Comparison of ENCODE assay signal across 18 cellular contexts in the genomic region with DNA sequence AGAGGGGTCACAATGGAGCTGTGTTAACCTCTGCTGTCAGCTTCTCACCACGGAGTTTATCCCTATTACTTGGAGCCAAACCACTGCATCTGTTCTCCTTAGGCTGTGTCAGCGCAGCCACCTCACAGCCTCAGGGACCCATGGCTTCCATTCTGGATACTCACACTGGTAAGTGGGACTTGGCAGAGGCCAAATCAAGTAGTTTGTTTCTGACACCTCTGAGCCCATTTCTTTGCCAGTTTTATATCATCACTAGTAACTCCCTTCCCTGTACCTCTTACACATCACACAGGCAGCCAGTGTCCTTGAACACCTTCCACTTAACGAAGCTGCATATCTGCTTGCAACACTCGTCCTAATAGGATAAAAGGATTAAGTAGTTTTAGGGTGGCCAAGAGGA. TPM values are rescaled to one million over a fixed set of nuclear protein-coding genes. Genes with fewer than 3 reads are reported as not detected.
"Had no signal": no experiment of that assay in that cellular context is flagged by ENCODE, and none has a peak within 500 bp of the region (broad histone marks: within the 10 kb centered on the region; RNA-seq: fewer than 3 reads in every experiment).

No MANE protein-coding gene starts in this region.

RNA-seq across cellular contexts. Expression of a gene that starts 58.9 kb away (rescaled TPM):
- total RNA-seq: activated B cell treated with CpG ODN at 0.5 μM for 24 hours; activated CD4-positive, alpha-beta memory T cell treated with anti-CD3 and anti-CD28 coated beads for 36 hours; activated CD4-positive, alpha-beta T cell treated with anti-CD3 and anti-CD28 coated beads, Interleukin-2, amount 10 ng/mL, durations not matched to agents 24 days and 14 days; activated CD8-positive, alpha-beta memory T cell treated with anti-CD3 and anti-CD28 coated beads for 36 hours; activated CD8-positive, alpha-beta T cell treated with anti-CD3 and anti-CD28 coated beads for 36 hours; activated naive CD4-positive, alpha-beta T cell treated with anti-CD3 and anti-CD28 coated beads for 36 hours; activated naive CD4-positive, alpha-beta T cell treated with anti-CD3 and anti-CD28 coated beads, Interleukin-2, amount 50 U/mL, for 72 hours; activated naive CD8-positive, alpha-beta T cell treated with anti-CD3 and anti-CD28 coated beads for 36 hours; activated T-cell treated with anti-CD3 and anti-CD28 coated beads, Interleukin-2, amount 50 U/mL, for 4 hours; activated T-cell treated with anti-CD3 and anti-CD28 coated beads, Interleukin-2, amount 50 U/mL, for 72 hours; activated T-helper 1 cell treated with anti-CD3 and anti-CD28 coated beads, Interleukin-12 subunit alpha, Interleukin-12 subunit beta, Interleukin-2, Interleukin-4 antibody, amounts not matched to agents 30 ng/mL and 10 ng/mL and 1 ng/mL, durations not matched to agents 14 hours and 24 hours and 36 hours; activated T-helper 17 cell treated with anti-CD3 and anti-CD28 coated beads, Interleukin-2, amount 50 U/mL, for 72 hours; adrenal gland; aorta; astrocyte; body of pancreas; breast epithelium; cardiac muscle cell had no signal
- polyA plus RNA-seq: adrenal gland, aorta had no signal
